Comparison of ENCODE assay signal across 9 cellular contexts in genomic region chr3:64533565-64534317, GRCh38.
DNase-seq lines count a peak whose midpoint lies in the region; ATAC-seq and TF ChIP-seq lines count a peak whose summit lies in the region.
"Had no signal": no experiment of that assay in that cellular context is flagged by ENCODE, and none has a peak within 500 bp of the region (broad histone marks: within the 10 kb centered on the region; RNA-seq: fewer than 3 reads in every experiment).

No MANE protein-coding gene starts in this region.

- peak overlapping the region; percentile 43 for H3K9ac ChIP-seq in adipocyte (ENCODE audit: low read length)

- DNase-seq in HAP-1 (ENCODE audit: low spot score in 2 of 2) (peak; percentile 85 to 92), Peyer's patch (peak; percentile 24 to 81 (median 79)), adipocyte (ENCODE audit: low read depth) (peak; percentile 96), left ventricle myocardium superior (peak; percentile 89), putamen (ENCODE audit: low spot score) (peak; percentile 82)
- no peak for DNase-seq in effector CD8-positive, alpha-beta T cell (lab: John Stamatoyannopoulos, UW)

- no peak overlapping the region for H3K27ac ChIP-seq in Peyer's patch
- H3K27ac ChIP-seq: skin epidermis had no signal

- intact Hi-C loops in left ventricle myocardium superior (cut with micrococcal nuclease), result loop anchor here (10.0 kb wide), 1 partner anchor 711 kb away; no protein-coding TSS in a partner anchor

- no peaks in the 10 kb centered on the region for H3K36me3 ChIP-seq in HAP-1 (replicated peaks)
- H3K36me3 ChIP-seq in Peyer's patch, result no peaks in the 10 kb centered on the region
- H3K36me3 ChIP-seq in adipocyte (ENCODE audit: control insufficient read depth, insufficient read depth, low read length, severe bottlenecking), result peaks cover 4% of the 10 kb centered on the region

- TF ChIP-seq CTCF in GM12875 (IDR thresholded peaks at IDR 0.05; ENCODE audit: borderline replicate concordance, insufficient read depth, low read depth, low read length) (peak; percentile 86), LNCAP (IDR thresholded peaks at IDR 0.05) (peak; percentile 92), Peyer's patch (IDR thresholded peaks at IDR 0.05) (peak in 5 of 6 experiments; percentile 23 to 74 (median 69))

- H3K27me3 ChIP-seq in HAP-1 (ENCODE audit: low read depth), result 0 out of 2 replicates have a peak, but pooled peaks cover 2% of the 10 kb centered on the region
- H3K27me3 ChIP-seq in Peyer's patch, result no peaks in the 10 kb centered on the region
- H3K27me3 ChIP-seq in adipocyte (replicated peaks; ENCODE audit: control insufficient read depth, insufficient read depth, low read length), result no peaks in the 10 kb centered on the region

- no peaks in the 10 kb centered on the region for H3K9me3 ChIP-seq in HAP-1
- H3K9me3 ChIP-seq in Peyer's patch, result no peaks in the 10 kb centered on the region
- no peaks in the 10 kb centered on the region for H3K9me3 ChIP-seq in adipocyte (ENCODE audit: control insufficient read depth, low read length)

- H3K4me3 ChIP-seq in GM12875 (ENCODE audit: low read depth, low read length) (no peak overlapping the region), HAP-1 (no peak overlapping the region), Peyer's patch (no peak overlapping the region), adipocyte (ENCODE audit: low read length) (peak overlapping the region; percentile 49)
- H3K4me3 ChIP-seq: skin epidermis had no signal

- ATAC-seq in left ventricle myocardium superior, result peak; percentile 97

- TF ChIP-seq POLR2A in Peyer's patch (IDR thresholded peaks at IDR 0.05), result no peak

- H3K4me1 ChIP-seq in HAP-1, result no peaks in the 10 kb centered on the region
- H3K4me1 ChIP-seq in Peyer's patch, result no peaks in the 10 kb centered on the region
- peaks cover 10% of the 10 kb centered on the region for H3K4me1 ChIP-seq in adipocyte (ENCODE audit: control insufficient read depth, insufficient read depth, low read length)

- in situ Hi-C loops in HAP-1 (cut with MboI; ENCODE audit: low sequenced_read_pairs), result loop anchor here (5.0 to 25.0 kb wide), 4 partner anchors 629 to 1204 kb away; no protein-coding TSS in a partner anchor
